In the genomic region with DNA sequence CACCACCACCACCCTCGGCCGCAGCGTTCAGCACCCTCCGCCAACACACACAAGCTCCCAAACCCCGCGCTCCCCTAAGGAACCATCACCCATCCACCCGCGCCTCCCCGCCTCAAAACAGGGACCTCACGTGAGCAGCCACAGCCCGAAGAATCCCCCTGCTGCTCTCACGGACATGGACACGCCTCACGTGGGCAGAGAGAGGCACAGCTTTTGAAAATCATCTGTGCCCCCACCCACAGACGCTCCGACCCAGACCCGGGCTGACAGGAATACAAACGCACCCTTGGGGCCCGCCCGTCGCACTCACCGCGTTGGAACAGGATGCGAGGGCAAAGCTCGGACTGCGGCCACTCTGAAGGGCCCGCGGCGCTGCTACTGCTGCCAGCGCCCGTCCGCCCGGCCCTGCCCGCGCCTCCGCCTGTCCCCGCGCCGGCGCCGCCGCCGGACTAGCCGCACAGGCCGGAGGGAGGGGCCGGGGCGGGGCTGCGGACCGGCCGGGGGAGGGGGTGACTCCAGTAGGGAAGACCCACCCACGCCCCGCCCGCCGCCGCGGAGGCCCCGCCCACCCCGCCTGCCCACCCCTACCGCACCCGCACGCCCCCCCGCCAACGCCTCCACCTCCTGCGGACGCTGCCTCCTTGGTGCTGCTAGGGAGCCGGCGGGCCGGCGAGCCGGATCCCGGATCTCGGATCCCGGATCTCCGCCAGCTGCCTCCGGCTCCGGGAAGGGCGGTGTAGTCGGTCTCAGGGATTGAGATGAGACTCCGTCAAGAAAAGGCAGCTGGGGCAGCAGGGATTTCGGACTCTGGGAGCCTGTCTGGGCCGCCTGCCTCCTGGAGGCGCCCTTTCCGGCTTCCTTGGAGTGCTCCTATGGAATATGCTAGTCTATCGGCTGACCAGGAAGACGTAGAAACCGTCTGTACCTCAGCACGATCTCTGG, we compare ENCODE assay signal across 8 cellular contexts. TPM values are rescaled to one million over a fixed set of nuclear protein-coding genes. Genes with fewer than 3 reads are reported as not detected.
DNase-seq lines count a peak whose midpoint lies in the region; ATAC-seq lines count a peak whose summit lies in the region.

A gene (minus strand): TSS at position 461 of the 942 bp plus-strand sequence. CDS start 8,246 bp downstream, outside the sequence.

- peaks cover 11% of the 10 kb centered on the region for H3K27me3 Mint-ChIP-seq in activated CD8-positive, alpha-beta T cell treated with anti-CD3 and anti-CD28 coated beads, Interleukin-2, amount 10 ng/mL, durations not matched to agents 7 days and 5 days (ENCODE audit: low read depth)

- peaks cover 15% of the 10 kb centered on the region for H3K36me3 Mint-ChIP-seq in activated CD8-positive, alpha-beta T cell treated with anti-CD3 and anti-CD28 coated beads, Interleukin-2, amount 10 ng/mL, durations not matched to agents 7 days and 5 days (ENCODE audit: low read depth)

- ATAC-seq in GM19035 (IDR thresholded peaks at IDR 0.05; ENCODE audit: unreplicated experiment): peak; percentile 78
- ATAC-seq in HG03432 (IDR thresholded peaks at IDR 0.05; ENCODE audit: unreplicated experiment): peak; percentile 74
- peak; percentile 82 for ATAC-seq in activated CD8-positive, alpha-beta T cell treated with anti-CD3 and anti-CD28 coated beads, Interleukin-2, amount 10 ng/mL, durations not matched to agents 7 days and 5 days

- H3K4me1 Mint-ChIP-seq in activated CD8-positive, alpha-beta T cell treated with anti-CD3 and anti-CD28 coated beads, Interleukin-2, amount 10 ng/mL, durations not matched to agents 7 days and 5 days (ENCODE audit: low read depth): peaks cover 26% of the 10 kb centered on the region

- peak within 1 kb of the TSS; percentile 79 for H3K4me3 Mint-ChIP-seq in activated CD8-positive, alpha-beta T cell treated with anti-CD3 and anti-CD28 coated beads, Interleukin-2, amount 10 ng/mL, durations not matched to agents 7 days and 5 days

- H3K9me3 Mint-ChIP-seq in activated CD8-positive, alpha-beta T cell treated with anti-CD3 and anti-CD28 coated beads, Interleukin-2, amount 10 ng/mL, durations not matched to agents 7 days and 5 days (ENCODE audit: insufficient read depth): no peaks in the 10 kb centered on the region

- CTCF ChIA-PET in activated CD8-positive, alpha-beta T cell treated with anti-CD3 and anti-CD28 coated beads, Interleukin-2, amount 10 ng/mL, durations not matched to agents 7 days and 5 days (lab: Charles Lee): interaction anchor here (2.5 to 3.8 kb wide), 3 partner anchors 30 to 95 kb away, joined by 7 to 29 read pairs (median 10); no protein-coding TSS in a partner anchor

- H3K27ac Mint-ChIP-seq in activated CD8-positive, alpha-beta T cell treated with anti-CD3 and anti-CD28 coated beads, Interleukin-2, amount 10 ng/mL, durations not matched to agents 7 days and 5 days: peak within 1 kb of the TSS; percentile 43

- POLR2A ChIA-PET in activated CD8-positive, alpha-beta T cell treated with anti-CD3 and anti-CD28 coated beads, Interleukin-2, amount 10 ng/mL, durations not matched to agents 7 days and 5 days (lab: Charles Lee): interaction anchor here (0.9 to 2.0 kb wide), 4 partner anchors 8 to 38 kb away, joined by 3 to 7 read pairs (median 3); a partner anchor contains a TSS

- DNase-seq in AG08396 (ENCODE audit: low spot score) (peak; percentile 99), NCI-H526 treated with DMSO at 0.1 percent for 48 hours (lab: John Stamatoyannopoulos, UW) (peak; percentile 81), lung microvascular endothelial cell (ENCODE audit: low read depth in 2 of 2) (peak; percentile 89 to 91)
- peak; percentile 67 for DNase-seq in activated CD8-positive, alpha-beta T cell treated with anti-CD3 and anti-CD28 coated beads, Interleukin-2, amount 10 ng/mL, durations not matched to agents 7 days and 5 days
- peak; percentile 70 for DNase-seq in effector CD4-positive, alpha-beta T cell
- DNase-seq in stimulated activated CD4-positive, alpha-beta T cell treated with anti-CD3 and anti-CD28 coated beads, TNF-alpha, amount 100 ng/mL, for 4 hours (ENCODE audit: low read depth in 3 of 3): peak; percentile 59 to 66 (median 62)

RNA-seq across cellular contexts. Expression of the gene that starts here (rescaled TPM):
- 1 to 10 TPM; 5.7 to 7.5 TPM for total RNA-seq in activated CD8-positive, alpha-beta T cell treated with anti-CD3 and anti-CD28 coated beads, Interleukin-2, amount 10 ng/mL, durations not matched to agents 7 days and 5 days
- total RNA-seq in lung microvascular endothelial cell: 15.3 and 21.6 TPM in 2 replicates

Comparison
In these comparisons a context has a peak if more than half of its experiments do, and no peak if none do; other contexts are left out.
1. Peak in every context shown above with its lines: DNase-seq and ATAC-seq.